In the genomic region with DNA sequence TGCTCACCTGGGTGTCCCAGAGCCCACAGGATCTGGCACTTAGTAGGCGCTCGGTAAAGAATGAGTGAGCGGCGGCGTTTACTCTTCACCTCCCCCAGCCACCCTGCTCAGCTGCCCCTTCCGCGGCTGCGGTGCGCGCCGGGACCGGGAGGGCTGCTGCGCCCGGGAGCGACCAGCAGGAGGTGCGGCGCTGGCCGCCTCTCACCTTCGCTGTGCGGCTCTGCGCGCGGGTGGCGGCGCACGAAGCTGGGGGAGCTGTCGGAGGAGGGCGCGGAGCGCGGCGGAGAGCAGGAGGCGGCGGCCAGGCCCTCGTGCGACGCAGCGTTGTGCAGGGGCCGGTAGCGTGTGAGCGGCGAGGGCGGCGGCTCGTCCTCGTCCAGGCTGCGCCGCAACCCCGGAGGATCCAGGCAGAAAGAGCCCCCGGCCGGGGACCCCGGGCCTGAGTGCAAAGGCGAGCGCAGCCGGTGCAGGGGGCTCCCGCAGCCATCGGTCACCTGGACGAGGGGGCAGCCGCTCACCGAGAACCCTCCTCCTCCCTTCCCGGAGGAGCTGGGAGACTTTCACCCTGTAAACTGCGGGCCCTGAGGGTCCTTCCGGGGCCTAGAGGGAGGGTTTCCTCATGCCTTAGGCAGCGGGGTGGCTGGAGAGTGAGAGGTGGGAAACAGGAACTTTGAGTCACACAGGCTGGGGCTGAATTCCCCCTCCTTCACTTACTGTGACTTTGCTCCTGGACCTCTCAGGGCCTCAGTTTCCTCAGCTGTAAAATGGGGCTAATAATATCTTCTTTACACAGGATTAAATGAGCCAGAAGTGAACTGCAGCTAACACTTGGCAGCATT, we compare ENCODE assay signal across 9 cellular contexts. TPM values are rescaled to one million over a fixed set of nuclear protein-coding genes. Genes with fewer than 3 reads are reported as not detected.
DNase-seq lines count a peak whose midpoint lies in the region; ATAC-seq, FAIRE-seq and TF ChIP-seq lines count a peak whose summit lies in the region.
"Had no signal": no experiment of that assay in that cellular context is flagged by ENCODE, and none has a peak within 500 bp of the region (broad histone marks: within the 10 kb centered on the region; RNA-seq: fewer than 3 reads in every experiment).

No MANE protein-coding gene starts in this region.

- in situ Hi-C loops in GM23248 (cut with MboI): no loop called here

- no peak for TF ChIP-seq EP300 in A549 (IDR thresholded peaks at IDR 0.05)

- POLR2A ChIA-PET in A549 (lab: Yijun Ruan, JAX): interaction anchor here (1.1 kb wide), 1 partner anchor 43 kb away, joined by 3 read pairs; no protein-coding TSS in a partner anchor

- 27% methylated on average over 44 of the region's 64 CpGs for WGBS in A549 (ENCODE audit: missing lambda C conversion rate)
- 15 to 18% methylated on average over 50 to 54 of the region's 64 CpGs for WGBS in GM23248 (ENCODE audit: low coverage in 1 of 2, low lambda C conversion rate in 2 of 2, missing lambda C conversion rate in 2 of 2), 2 experiments

- CTCF ChIA-PET in A549 (lab: Yijun Ruan, JAX): interaction anchor here (0.8 to 60.2 kb wide), 19 partner anchors 12 to 181 kb away, joined by 3 to 1356 read pairs (median 7); a partner anchor contains a TSS

- no peaks in the 10 kb centered on the region; the same call in 1 of the 2 replicates for H3F3A ChIP-seq in GM23248 (ENCODE audit: insufficient read depth)

- ATAC-seq in A549: peak; percentile 72 to 91

- H3K4me1 ChIP-seq in A549 (peaks cover 5% of the 10 kb centered on the region; the same call in 1 of the 3 replicates), GM23248 (ENCODE audit: insufficient read depth) (no peaks in the 10 kb centered on the region), iPS-20b (ENCODE audit: insufficient read depth, low read length) (peaks cover 10% of the 10 kb centered on the region; the same call in 1 of the 2 replicates)

- H3K4me2 ChIP-seq in A549 (peak overlapping the region; percentile 69), GM23248 (ENCODE audit: unreplicated experiment) (peak overlapping the region; percentile 50)

- TF ChIP-seq POLR2A in A549 (IDR thresholded peaks at IDR 0.05; ENCODE audit: low read length): no peak

- H3K79me2 ChIP-seq in GM23248 (ENCODE audit: insufficient read depth): no peaks in the 10 kb centered on the region

- H3K9ac ChIP-seq in GM23248 (no peak overlapping the region), iPS-20b (ENCODE audit: low read depth, low read length) (peak overlapping the region; percentile 29; the same call in 1 of the 2 replicates)

- no peak for FAIRE-seq in A549 (lab: Jason Lieb, UNC)

- no peaks in the 10 kb centered on the region for H4K20me1 ChIP-seq in GM23248 (ENCODE audit: insufficient read depth)

- H3K9me3 ChIP-seq in A549 (no peaks in the 10 kb centered on the region), GM23248 (ENCODE audit: low read depth) (no peaks in the 10 kb centered on the region), iPS-20b (ENCODE audit: insufficient read depth, low read depth, low read length) (no peaks in the 10 kb centered on the region)

- H3K27ac ChIP-seq in A549: peak overlapping the region in 1 of 2 experiments; percentile 14; a peak in 1 of 6 replicates
- H3K27ac ChIP-seq in GM23248: no peak overlapping the region
- H3K27ac ChIP-seq in iPS-20b (ENCODE audit: low read length): no peak overlapping the region
- H3K27ac ChIP-seq: epithelial cell of prostate had no signal

- H3K9me2 ChIP-seq in GM23248 (ENCODE audit: insufficient read depth): no peaks in the 10 kb centered on the region

- H3K36me3 ChIP-seq in GM23248 (ENCODE audit: low read depth) (no peaks in the 10 kb centered on the region), iPS-20b (ENCODE audit: insufficient read depth, low read depth, low read length) (no peaks in the 10 kb centered on the region)

- peak; percentile 74 to 78 for DNase-seq in A549 (ENCODE audit: low read depth in 1 of 2, low spot score in 1 of 2)
- peak; percentile 84 for DNase-seq in GM23248
- DNase-seq in T-helper 1 cell: peak in 4 of 5 donors; percentile 50 to 64 (median 54)
- peak; percentile 89 for DNase-seq in astrocyte of the hippocampus (ENCODE audit: low read depth, low spot score)
- DNase-seq in stimulated activated CD4-positive, alpha-beta T cell treated with anti-CD3 and anti-CD28 coated beads, Interleukin-2, amount 100 ng/mL, for 4 hours (ENCODE audit: low read depth): peak; percentile 55
- no peak for DNase-seq in hepatic stellate cell (ENCODE audit: low spot score)
- no peak for DNase-seq in glomerular visceral epithelial cell (ENCODE audit: extremely low spot score)

- TF ChIP-seq CTCF in A549 (IDR thresholded peaks at IDR 0.05): peak; percentile 53; the same call in 2 of the 3 replicates

- TF ChIP-seq RAD21 in A549 (conservative IDR thresholded peaks at IDR 0.05 in 1 of 2, IDR thresholded peaks at IDR 0.05 in 1 of 2): peak; percentile 40 to 51; a peak in 4 of 5 replicates

- H2AFZ ChIP-seq in GM23248: peak overlapping the region; percentile 29; the same call in 1 of the 2 replicates

- H3K27me3 ChIP-seq in GM23248 (replicated peaks; ENCODE audit: insufficient read depth) (no peaks in the 10 kb centered on the region), iPS-20b (ENCODE audit: insufficient read depth, low read length) (peaks cover 42% of the 10 kb centered on the region)

- no peak overlapping the region for H3K4me3 ChIP-seq in A549
- peak overlapping the region; percentile 16; the same call in 1 of the 2 replicates for H3K4me3 ChIP-seq in GM23248
- peak overlapping the region; percentile 60 for H3K4me3 ChIP-seq in iPS-20b (ENCODE audit: low read length)

TF ChIP-seq in A549, 52 proteins besides CTCF, POLR2A, EP300 and RAD21 (continues in another document):
- TF ChIP-seq, protein P1, sequence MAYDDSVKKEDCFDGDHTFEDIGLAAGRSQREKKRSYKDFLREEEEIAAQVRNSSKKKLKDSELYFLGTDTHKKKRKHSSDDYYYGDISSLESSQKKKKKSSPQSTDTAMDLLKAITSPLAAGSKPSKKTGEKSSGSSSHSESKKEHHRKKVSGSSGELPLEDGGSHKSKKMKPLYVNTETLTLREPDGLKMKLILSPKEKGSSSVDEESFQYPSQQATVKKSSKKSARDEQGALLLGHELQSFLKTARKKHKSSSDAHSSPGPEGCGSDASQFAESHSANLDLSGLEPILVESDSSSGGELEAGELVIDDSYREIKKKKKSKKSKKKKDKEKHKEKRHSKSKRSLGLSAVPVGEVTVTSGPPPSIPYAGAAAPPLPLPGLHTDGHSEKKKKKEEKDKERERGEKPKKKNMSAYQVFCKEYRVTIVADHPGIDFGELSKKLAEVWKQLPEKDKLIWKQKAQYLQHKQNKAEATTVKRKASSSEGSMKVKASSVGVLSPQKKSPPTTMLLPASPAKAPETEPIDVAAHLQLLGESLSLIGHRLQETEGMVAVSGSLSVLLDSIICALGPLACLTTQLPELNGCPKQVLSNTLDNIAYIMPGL (CRISPR knock-in tag; IDR thresholded peaks at IDR 0.05; ENCODE audit: borderline replicate concordance): no peak
- no peak for TF ChIP-seq RNF2 (IDR thresholded peaks at IDR 0.05; ENCODE audit: borderline replicate concordance, low read depth)
- peak; percentile 59 for TF ChIP-seq SMC3 (IDR thresholded peaks at IDR 0.05)
- TF ChIP-seq KDM1A (IDR thresholded peaks at IDR 0.05; ENCODE audit: low read depth): peak; percentile 58; the same call in 1 of the 2 replicates
- no peak for TF ChIP-seq MYC (IDR thresholded peaks at IDR 0.05; ENCODE audit: borderline replicate concordance, low read length)
- TF ChIP-seq, protein P2, sequence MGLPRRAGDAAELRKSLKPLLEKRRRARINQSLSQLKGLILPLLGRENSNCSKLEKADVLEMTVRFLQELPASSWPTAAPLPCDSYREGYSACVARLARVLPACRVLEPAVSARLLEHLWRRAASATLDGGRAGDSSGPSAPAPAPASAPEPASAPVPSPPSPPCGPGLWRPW (IDR thresholded peaks at IDR 0.05): no peak

RNA-seq across cellular contexts. Expression of a gene that starts 12.5 kb away (rescaled TPM):
- 0.12 and 0.15 TPM in 2 replicates for polyA plus RNA-seq in A549 (2011; rRNA removed)
- polyA plus RNA-seq in A549 (2012; cell fraction: cytosol; rRNA removed): 0.22 and 0.31 TPM in 2 replicates
- polyA plus RNA-seq in A549 (2012; cell fraction: nucleus; rRNA removed): 1.5 and 1.8 TPM in 2 replicates
- 0.42 to 0.75 TPM (median 0.74 TPM) in 3 replicates for polyA plus RNA-seq in A549 (2017; fragmentation: RNase III; extraction: RNeasy Plus Mini Kit Qiagen cat#74134 plus additional on column Dnase treatment)
- 0.58 and 0.83 TPM in 2 replicates for polyA minus RNA-seq in A549 (2011; rRNA and poly(A)+ RNA removed)
- total RNA-seq in GM23248 (2014; rRNA removed; shearing (Covaris generic)): 3.0 and 4.4 TPM in 2 replicates
- polyA plus RNA-seq in GM23248 (2016; fragmentation: Nextera tagmentation; extraction: Ambion mirVana): 1.3 TPM in 2 replicates

RNA-seq across cellular contexts. Expression of a gene that starts 22.3 kb away (rescaled TPM):
- 28.5 and 34.4 TPM in 2 replicates for polyA plus RNA-seq in A549 (2011; rRNA removed)
- polyA plus RNA-seq in A549 (2012; cell fraction: cytosol; rRNA removed): 59.2 and 79.0 TPM in 2 replicates
- 67.5 and 95.4 TPM in 2 replicates for polyA plus RNA-seq in A549 (2012; cell fraction: nucleus; rRNA removed)
- 14.1 to 19.8 TPM (median 15.2 TPM) in 3 replicates for polyA plus RNA-seq in A549 (2017; fragmentation: RNase III; extraction: RNeasy Plus Mini Kit Qiagen cat#74134 plus additional on column Dnase treatment)
- polyA minus RNA-seq in A549 (2011; rRNA and poly(A)+ RNA removed): 65.2 and 71.3 TPM in 2 replicates
- total RNA-seq in GM23248 (2014; rRNA removed; shearing (Covaris generic)): 25.9 and 30.2 TPM in 2 replicates
- 48.1 and 56.0 TPM in 2 replicates for polyA plus RNA-seq in GM23248 (2016; fragmentation: Nextera tagmentation; extraction: Ambion mirVana)

RNA-seq across cellular contexts. Expression of a gene that starts 33.1 kb away (rescaled TPM):
- polyA plus RNA-seq in A549 (2011; rRNA removed): 16.8 and 22.0 TPM in 2 replicates
- 18.9 and 19.4 TPM in 2 replicates for polyA plus RNA-seq in A549 (2012; cell fraction: cytosol; rRNA removed)
- 35.8 and 44.2 TPM in 2 replicates for polyA plus RNA-seq in A549 (2012; cell fraction: nucleus; rRNA removed)
- polyA plus RNA-seq in A549 (2017; fragmentation: RNase III; extraction: RNeasy Plus Mini Kit Qiagen cat#74134 plus additional on column Dnase treatment): 32.4 to 40.6 TPM (median 35.8 TPM) in 3 replicates
- polyA minus RNA-seq in A549 (2011; rRNA and poly(A)+ RNA removed): 25.9 and 27.1 TPM in 2 replicates
- total RNA-seq in GM23248 (2014; rRNA removed; shearing (Covaris generic)): 62.0 and 69.4 TPM in 2 replicates
- polyA plus RNA-seq in GM23248 (2016; fragmentation: Nextera tagmentation; extraction: Ambion mirVana): 2.3 and 3.2 TPM in 2 replicates

RNA-seq across cellular contexts. Expression of a gene that starts 48.4 kb away (rescaled TPM):
- 0.44 and 0.90 TPM in 2 replicates for polyA plus RNA-seq in A549 (2011; rRNA removed)
- 1.8 and 3.2 TPM in 2 replicates for polyA plus RNA-seq in A549 (2012; cell fraction: cytosol; rRNA removed)
- polyA plus RNA-seq in A549 (2012; cell fraction: nucleus; rRNA removed): 1.2 and 1.9 TPM in 2 replicates
- 1.5 to 3.4 TPM (median 1.9 TPM) in 3 replicates for polyA plus RNA-seq in A549 (2017; fragmentation: RNase III; extraction: RNeasy Plus Mini Kit Qiagen cat#74134 plus additional on column Dnase treatment)
- polyA minus RNA-seq in A549 (2011; rRNA and poly(A)+ RNA removed): not detected in 2 replicates
- total RNA-seq in GM23248 (2014; rRNA removed; shearing (Covaris generic)): 1.6 TPM in 1 of 2 replicates, not detected in the other
- polyA plus RNA-seq in GM23248 (2016; fragmentation: Nextera tagmentation; extraction: Ambion mirVana): 1.4 and 1.8 TPM in 2 replicates

Comparison
In these comparisons a context has a peak if more than half of its experiments do, and no peak if none do; other contexts are left out.
1. DNase-seq: peak in A549 (2 of 2), GM23248 (single experiment), T-helper 1 cell (4 of 5), astrocyte of the hippocampus (single experiment) and stimulated activated CD4-positive, alpha-beta T cell treated with anti-CD3 and anti-CD28 coated beads, Interleukin-2, amount 100 ng/mL, for 4 hours (single experiment); none in hepatic stellate cell (single experiment) and glomerular visceral epithelial cell (single experiment).